In genomic region chr16:11474617-11475291, GRCh38 we compare ENCODE assay signal across 26 cellular contexts.
DNase-seq lines count a peak whose midpoint lies in the region; FAIRE-seq and TF ChIP-seq lines count a peak whose summit lies in the region.
"Had no signal": no experiment of that assay in that cellular context is flagged by ENCODE, and none has a peak within 500 bp of the region (broad histone marks: within the 10 kb centered on the region; RNA-seq: fewer than 3 reads in every experiment).

No MANE protein-coding gene starts in this region.

- TF ChIP-seq CTCF in hepatocyte (IDR thresholded peaks at IDR 0.05; ENCODE audit: poor library complexity) (no peak), foreskin fibroblast (IDR thresholded peaks at IDR 0.05; ENCODE audit: low read depth, low read length) (no peak)

- no peaks in the 10 kb centered on the region for H3K27me3 ChIP-seq in hepatocyte
- H3K27me3 ChIP-seq in small intestine (ENCODE audit: control insufficient read depth in 2 of 2, insufficient read depth in 2 of 2, low read length in 2 of 2): no peaks in the 10 kb centered on the region
- H3K27me3 ChIP-seq: ascending aorta, esophagus squamous epithelium, gastrocnemius medialis, MG63, neutrophil, suprapubic skin had no signal

- H3K79me2 ChIP-seq in hepatocyte: no peaks in the 10 kb centered on the region

- DNase-seq in HT-29 (ENCODE audit: low spot score) (peak; percentile 22), NCI-H526 (lab: John Stamatoyannopoulos, UW) (peak; percentile 77 to 78), hepatocyte (ENCODE audit: low spot score) (peak; percentile 54), small intestine (peak; percentile 64), NCI-H510A treated with DMSO at 0.1 percent for 48 hours (lab: John Stamatoyannopoulos, UW) (no peak), foreskin fibroblast (no peak)
- no peak for DNase-seq in stimulated activated CD4-positive, alpha-beta T cell treated with anti-CD3 and anti-CD28 coated beads, Interleukin-4, amount 100 ng/mL, for 24 hours
- DNase-seq: activated effector memory CD4-positive, alpha-beta T cell treated with Interleukin-2 at 50 U/mL for 16 hours; activated naive CD8-positive, alpha-beta T cell treated with anti-CD3 and anti-CD28 coated beads, Interleukin-2, amount 10 ng/mL, durations not matched to agents 7 days and 5 days; activated T-cell treated with anti-CD3 and anti-CD28 coated beads for 4 hours; caudate nucleus; esophagus squamous epithelium; gastrocnemius medialis; mesendoderm; MG63; NCI-H1417 treated with DMSO at 0.1 percent for 48 hours; NCI-H82; stimulated activated naive B cell treated with anti-CD40 and anti-IgM and Interleukin-4, amounts not matched to agents 10 μg/mL and 1 μg/mL and 100 μg/mL, for 72 hours; T-helper 2 cell had no signal

- no peak overlapping the region for H2AFZ ChIP-seq in hepatocyte

- H3K4me2 ChIP-seq in hepatocyte: no peak overlapping the region

- WGBS in hepatocyte (ENCODE audit: low lambda C conversion rate, missing lambda C conversion rate): 58% methylated on average over 8 of the region's 8 CpGs
- WGBS in small intestine, 3 donors: 29 to 61% (median 38%) methylated on average over 8 of the region's 8 CpGs

- H3K27ac ChIP-seq in hepatocyte (no peak overlapping the region), small intestine (ENCODE audit: low read depth in 1 of 2, low read length in 1 of 2) (no peak overlapping the region)
- H3K27ac ChIP-seq: ascending aorta, esophagus squamous epithelium, gastrocnemius medialis, neutrophil, prostate gland, SK-N-MC, suprapubic skin had no signal

- no peaks in the 10 kb centered on the region for H3K9me2 ChIP-seq in hepatocyte (replicated peaks; ENCODE audit: insufficient read depth)

- no peak overlapping the region for H3K4me3 ChIP-seq in hepatocyte
- no peak overlapping the region for H3K4me3 ChIP-seq in small intestine (ENCODE audit: low read depth in 1 of 2, low read length in 2 of 2)
- H3K4me3 ChIP-seq in foreskin fibroblast (ENCODE audit: low read depth in 1 of 2, low read length in 2 of 2): no peak overlapping the region
- H3K4me3 ChIP-seq: ascending aorta, esophagus squamous epithelium, gastrocnemius medialis, MG63, prostate gland, SK-N-MC, suprapubic skin had no signal

- H3K9me3 ChIP-seq in hepatocyte (ENCODE audit: low read depth): no peaks in the 10 kb centered on the region
- H3K9me3 ChIP-seq in small intestine (ENCODE audit: control insufficient read depth, low read depth): no peaks in the 10 kb centered on the region
- H3K9me3 ChIP-seq: ascending aorta, esophagus squamous epithelium, gastrocnemius medialis, MG63, neutrophil, prostate gland, suprapubic skin had no signal

- FAIRE-seq in small intestine (lab: Jason Lieb, UNC): no peak
- FAIRE-seq: D721Med, H1 had no signal

- H3K4me1 ChIP-seq in hepatocyte (ENCODE audit: insufficient read depth): no peaks in the 10 kb centered on the region
- H3K4me1 ChIP-seq in small intestine (ENCODE audit: control insufficient read depth in 2 of 2, insufficient read depth in 1 of 2, low read depth in 1 of 2, low read length in 1 of 2): no peaks in the 10 kb centered on the region
- H3K4me1 ChIP-seq: ascending aorta, gastrocnemius medialis, prostate gland, suprapubic skin had no signal

- no peaks in the 10 kb centered on the region for H3K36me3 ChIP-seq in hepatocyte (replicated peaks; ENCODE audit: insufficient read depth, low read depth)
- H3K36me3 ChIP-seq in small intestine (ENCODE audit: control insufficient read depth in 2 of 2, insufficient read depth in 2 of 2, low read length in 2 of 2): no peaks in the 10 kb centered on the region
- H3K36me3 ChIP-seq: ascending aorta, esophagus squamous epithelium, gastrocnemius medialis, MG63, prostate gland, suprapubic skin had no signal

- no peaks in the 10 kb centered on the region for H4K20me1 ChIP-seq in hepatocyte (ENCODE audit: insufficient read depth, poor library complexity, severe bottlenecking)

Comparison
In these comparisons a context has a peak if more than half of its experiments do, and no peak if none do; other contexts are left out.
1. DNase-seq: peak in HT-29 (single experiment), NCI-H526 (2 of 2), hepatocyte (single experiment) and small intestine (single experiment); none in stimulated activated CD4-positive, alpha-beta T cell treated with anti-CD3 and anti-CD28 coated beads, Interleukin-4, amount 100 ng/mL, for 24 hours (single experiment), NCI-H510A treated with DMSO at 0.1 percent for 48 hours (single experiment) and foreskin fibroblast (0 of 2).